ENCODE assay signal across 8 cellular contexts in genomic region chr15:63188937-63189871, GRCh38. TPM values are rescaled to one million over a fixed set of nuclear protein-coding genes. Genes with fewer than 3 reads are reported as not detected.
A peak's percentile ranks its signal among the peaks of the same experiment; 100 is the strongest.
DNase-seq lines count a peak whose midpoint lies in the region; ATAC-seq and TF ChIP-seq lines count a peak whose summit lies in the region.

Gene RAB8B, plus strand, starts transcription at chr15:63189606. Its CDS starts 19 bp downstream, at chr15:63189625.

- H3K36me3 ChIP-seq in BE2C = no peaks in the 10 kb centered on the region

- no peaks in the 10 kb centered on the region for H3K9me3 ChIP-seq in BE2C

- peak; percentile 68 for ATAC-seq in HG03439 (IDR thresholded peaks at IDR 0.05; ENCODE audit: unreplicated experiment)

- TF ChIP-seq POLR2A in GM19193 (IDR thresholded peaks at IDR 0.05; ENCODE audit: extremely low read depth, insufficient read depth, insufficient read length) = peak; percentile 74

- H3K4me1 ChIP-seq in BE2C = peaks cover 15% of the 10 kb centered on the region

- peak within 1 kb of the TSS; percentile 86 for H3K4me3 ChIP-seq in BE2C (ENCODE audit: low read depth, low read length)
- peak within 1 kb of the TSS; percentile 90 for H3K4me3 ChIP-seq in choroid plexus epithelial cell (ENCODE audit: low read depth, low read length)

- TF ChIP-seq CTCF in BE2C (IDR thresholded peaks at IDR 0.05; ENCODE audit: low read depth, low read length) (no peak), choroid plexus epithelial cell (conservative IDR thresholded peaks at IDR 0.05; ENCODE audit: low read depth, low read length) (no peak)

- peak; percentile 100 for DNase-seq in BE2C
- DNase-seq in NCI-H524 (lab: John Stamatoyannopoulos, UW) = peak; percentile 99
- DNase-seq in activated CD4-positive, alpha-beta T cell treated with anti-CD3 and anti-CD28 coated beads for 4 hours = peak; percentile 99
- peak; percentile 98 for DNase-seq in choroid plexus epithelial cell (ENCODE audit: low read depth)
- DNase-seq in kidney glomerular epithelial cell (lab: John Stamatoyannopoulos, UW) = peak; percentile 92
- DNase-seq in stimulated activated CD4-positive, alpha-beta T cell treated with anti-CD3 and anti-CD28 coated beads, Interleukin-15, amount 100 ng/mL, for 48 hours (ENCODE audit: low read depth in 2 of 2) = peak; percentile 97 to 100

- no peaks in the 10 kb centered on the region for H3K27me3 ChIP-seq in BE2C

RNA-seq across cellular contexts. Expression of gene RAB8B, which starts in this region (rescaled TPM):
- polyA plus RNA-seq in BE2C (2012; ENCODE audit: insufficient read depth, insufficient read length, low read depth) = 5.5 TPM

Comparison
In these comparisons a context has a peak if more than half of its experiments do, and no peak if none do; other contexts are left out.
1. Peak in every context shown above with its lines: DNase-seq, ATAC-seq and H3K4me3 ChIP-seq.